ENCODE assay signal across 1 cellular context in the genomic region with DNA sequence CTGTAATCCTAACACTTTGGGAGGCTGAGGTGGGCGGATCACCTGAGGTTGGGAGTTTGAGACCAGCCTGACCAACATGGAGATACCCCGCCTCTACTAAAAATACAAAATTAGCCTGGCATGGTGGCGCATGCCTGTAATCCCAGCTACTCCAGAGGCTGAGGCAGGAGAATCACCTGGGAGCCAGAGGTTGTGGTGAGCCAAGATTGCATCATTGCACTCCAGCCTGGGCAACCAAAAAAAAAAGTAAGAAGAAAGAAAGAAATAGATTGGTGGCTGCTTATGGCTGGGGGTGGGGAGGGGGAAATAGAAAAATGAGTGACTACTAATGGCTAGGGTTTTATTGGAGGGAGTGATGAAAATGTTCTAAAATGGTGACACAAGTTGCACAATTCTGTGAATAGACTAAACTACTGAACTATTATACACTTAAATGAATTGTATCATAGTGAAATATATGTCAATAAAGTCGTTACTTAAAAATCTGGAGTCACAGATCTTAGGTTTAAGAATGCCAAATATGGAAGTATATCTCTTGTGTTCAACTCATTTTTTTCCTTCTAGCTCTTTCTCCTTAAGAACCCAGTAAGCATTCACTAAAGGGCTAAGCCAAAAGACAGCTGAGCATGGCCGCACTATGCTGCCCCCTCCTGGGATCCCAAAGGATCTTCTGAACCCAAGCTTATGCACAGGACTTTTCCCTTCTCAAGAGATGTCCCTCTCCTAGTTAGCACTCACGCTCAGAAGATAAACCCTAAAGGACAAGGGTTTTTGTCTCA.
TF ChIP-seq lines count a peak whose summit lies in the region.

No MANE protein-coding gene starts in this region.

TF ChIP-seq in Ishikawa, 13 proteins besides CTCF, POLR2A, EP300 and RAD21 (continued from another document):
- TF ChIP-seq, protein P1, sequence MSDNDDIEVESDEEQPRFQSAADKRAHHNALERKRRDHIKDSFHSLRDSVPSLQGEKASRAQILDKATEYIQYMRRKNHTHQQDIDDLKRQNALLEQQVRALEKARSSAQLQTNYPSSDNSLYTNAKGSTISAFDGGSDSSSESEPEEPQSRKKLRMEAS (IDR thresholded peaks at IDR 0.05) = no peak
- no peak for TF ChIP-seq FOXM1 (IDR thresholded peaks at IDR 0.05; ENCODE audit: borderline replicate concordance, low read depth)
